Comparison of ENCODE assay signal across 9 cellular contexts in genomic region chr13:113585828-113586355, GRCh38. TPM values are rescaled to one million over a fixed set of nuclear protein-coding genes. Genes with fewer than 3 reads are reported as not detected.
DNase-seq lines count a peak whose midpoint lies in the region; ATAC-seq, FAIRE-seq and TF ChIP-seq lines count a peak whose summit lies in the region.
"Had no signal": no experiment of that assay in that cellular context is flagged by ENCODE, and none has a peak within 500 bp of the region (broad histone marks: within the 10 kb centered on the region; RNA-seq: fewer than 3 reads in every experiment).

No MANE protein-coding gene starts in this region.

- H4K20me1 ChIP-seq in keratinocyte (ENCODE audit: control insufficient read depth, extremely low read depth, insufficient read depth, low read length), result peaks cover 5% of the 10 kb centered on the region

- peak overlapping the region; percentile 69 for H3K9ac ChIP-seq in keratinocyte (ENCODE audit: control insufficient read depth, extremely low read depth, insufficient read depth, low read length)

- H3K27me3 Mint-ChIP-seq in activated naive CD4-positive, alpha-beta T cell treated with anti-CD3 and anti-CD28 coated beads, Interleukin-2, amount 10 ng/mL, durations not matched to agents 7 days and 5 days, result peaks cover 8% of the 10 kb centered on the region
- peaks cover 6% of the 10 kb centered on the region for H3K27me3 Mint-ChIP-seq in activated T-helper 1 cell treated with anti-CD3 and anti-CD28 coated beads, Interleukin-12 subunit alpha, Interleukin-12 subunit beta, Interleukin-2, Interleukin-4 antibody, amounts not matched to agents 30 ng/mL and 10 ng/mL and 1 ng/mL, durations not matched to agents 14 hours and 24 hours and 36 hours (ENCODE audit: insufficient read depth)

- TF ChIP-seq CTCF in keratinocyte (optimal IDR thresholded peaks at IDR 0.05 in 1 of 3, IDR thresholded peaks at IDR 0.05 in 1 of 3, conservative IDR thresholded peaks at IDR 0.05 in 1 of 3; ENCODE audit: extremely low read depth in 1 of 3, insufficient read depth in 2 of 3, low read length in 3 of 3), result no peak
- TF ChIP-seq CTCF in transverse colon (IDR thresholded peaks at IDR 0.05), result no peak

- ATAC-seq in GM18867 (IDR thresholded peaks at IDR 0.05; ENCODE audit: unreplicated experiment) (no peak), HG02571 (IDR thresholded peaks at IDR 0.05; ENCODE audit: unreplicated experiment) (no peak)

- in situ Hi-C loops in transverse colon (cut with MboI; ENCODE audit: low pct_ligation_motif_present in 1 of 4, low pct_unique_long_range_greater_than_20kb in 1 of 4, low sequenced_read_pairs in 3 of 4), result no loop called here

- H3K36me3 Mint-ChIP-seq in activated naive CD4-positive, alpha-beta T cell treated with anti-CD3 and anti-CD28 coated beads, Interleukin-2, amount 10 ng/mL, durations not matched to agents 7 days and 5 days, result peaks cover 43% of the 10 kb centered on the region
- H3K36me3 Mint-ChIP-seq in activated T-helper 1 cell treated with anti-CD3 and anti-CD28 coated beads, Interleukin-12 subunit alpha, Interleukin-12 subunit beta, Interleukin-2, Interleukin-4 antibody, amounts not matched to agents 30 ng/mL and 10 ng/mL and 1 ng/mL, durations not matched to agents 14 hours and 24 hours and 36 hours (ENCODE audit: low read depth), result peaks cover 32% of the 10 kb centered on the region

- H3K27me3 ChIP-seq in keratinocyte (ENCODE audit: control insufficient read depth, extremely low read depth, insufficient read depth, low read length) (no peaks in the 10 kb centered on the region), transverse colon (no peaks in the 10 kb centered on the region)

- intact Hi-C loops in activated T-helper 1 cell treated with anti-CD3 and anti-CD28 coated beads, Interleukin-12 subunit alpha, Interleukin-12 subunit beta, Interleukin-2, Interleukin-4 antibody, amounts not matched to agents 30 ng/mL and 10 ng/mL and 1 ng/mL, durations not matched to agents 14 hours and 24 hours and 36 hours (cut with micrococcal nuclease), result loop anchor here (10.0 kb wide), 2 partner anchors 191 to 641 kb away; no protein-coding TSS in a partner anchor
- intact Hi-C loops in transverse colon (cut with DNase I; ENCODE audit: low total_unique reads), result no loop called here

- 58 to 71% methylated on average over 7 to 11 of the region's 11 CpGs for WGBS in transverse colon (ENCODE audit: low coverage in 1 of 2), 2 donors

- CTCF ChIA-PET in activated naive CD4-positive, alpha-beta T cell treated with anti-CD3 and anti-CD28 coated beads, Interleukin-2, amount 10 ng/mL, durations not matched to agents 7 days and 5 days (lab: Charles Lee), result no interaction called here

- H3K27ac ChIP-seq in keratinocyte (ENCODE audit: control insufficient read depth, insufficient read depth, low read length), result no peak overlapping the region
- H3K27ac ChIP-seq in transverse colon, result peak overlapping the region in 1 of 4 donors; percentile 60

- FAIRE-seq in keratinocyte (lab: Jason Lieb, UNC), result no peak

- dilution Hi-C loops in keratinocyte (cut with MboI; ENCODE audit: extremely low pct_ligation_motif_present, low sequenced_read_pairs), result no loop called here

- no peak overlapping the region for H2AFZ ChIP-seq in keratinocyte (ENCODE audit: control insufficient read depth, low read length)

- H3K4me3 Mint-ChIP-seq in activated naive CD4-positive, alpha-beta T cell treated with anti-CD3 and anti-CD28 coated beads, Interleukin-2, amount 10 ng/mL, durations not matched to agents 7 days and 5 days, result peak overlapping the region; percentile 87
- peak overlapping the region; percentile 90 for H3K4me3 Mint-ChIP-seq in activated T-helper 1 cell treated with anti-CD3 and anti-CD28 coated beads, Interleukin-12 subunit alpha, Interleukin-12 subunit beta, Interleukin-2, Interleukin-4 antibody, amounts not matched to agents 30 ng/mL and 10 ng/mL and 1 ng/mL, durations not matched to agents 14 hours and 24 hours and 36 hours

- peak overlapping the region; percentile 88 for H3K27ac Mint-ChIP-seq in activated naive CD4-positive, alpha-beta T cell treated with anti-CD3 and anti-CD28 coated beads, Interleukin-2, amount 10 ng/mL, durations not matched to agents 7 days and 5 days
- H3K27ac Mint-ChIP-seq in activated T-helper 1 cell treated with anti-CD3 and anti-CD28 coated beads, Interleukin-12 subunit alpha, Interleukin-12 subunit beta, Interleukin-2, Interleukin-4 antibody, amounts not matched to agents 30 ng/mL and 10 ng/mL and 1 ng/mL, durations not matched to agents 14 hours and 24 hours and 36 hours, result peak overlapping the region; percentile 89

- H3K9me3 Mint-ChIP-seq in activated naive CD4-positive, alpha-beta T cell treated with anti-CD3 and anti-CD28 coated beads, Interleukin-2, amount 10 ng/mL, durations not matched to agents 7 days and 5 days, result no peaks in the 10 kb centered on the region
- no peaks in the 10 kb centered on the region for H3K9me3 Mint-ChIP-seq in activated T-helper 1 cell treated with anti-CD3 and anti-CD28 coated beads, Interleukin-12 subunit alpha, Interleukin-12 subunit beta, Interleukin-2, Interleukin-4 antibody, amounts not matched to agents 30 ng/mL and 10 ng/mL and 1 ng/mL, durations not matched to agents 14 hours and 24 hours and 36 hours

- H3K36me3 ChIP-seq in keratinocyte (ENCODE audit: control insufficient read depth in 2 of 2, extremely low read depth in 1 of 2, insufficient read depth in 2 of 2, low read length in 2 of 2) (peaks cover 19 to 27% of the 10 kb centered on the region in 2 experiments), transverse colon (no peaks in the 10 kb centered on the region)

- no peak for TF ChIP-seq EP300 in transverse colon (IDR thresholded peaks at IDR 0.05; ENCODE audit: low read depth)

- peak overlapping the region; percentile 65 for H3K4me2 ChIP-seq in keratinocyte (ENCODE audit: control insufficient read depth, extremely low read depth, insufficient read depth, low read depth, low read length)

- H3K79me2 ChIP-seq in keratinocyte (ENCODE audit: control insufficient read depth, insufficient read depth, low read length), result peaks cover 57% of the 10 kb centered on the region

- H3K4me3 ChIP-seq in keratinocyte (ENCODE audit: control insufficient read depth in 2 of 3, extremely low read depth in 1 of 3, insufficient read depth in 2 of 3, low read depth in 1 of 3, low read length in 3 of 3), result peak overlapping the region; percentile 52 to 55 (median 55)
- H3K4me3 ChIP-seq in transverse colon, result peak overlapping the region in 3 of 4 donors; percentile 61 to 79 (median 78)

- H3K9me3 ChIP-seq in keratinocyte (ENCODE audit: control insufficient read depth, low read depth, low read length) (no peaks in the 10 kb centered on the region), transverse colon (no peaks in the 10 kb centered on the region)

- no peak for TF ChIP-seq POLR2A in transverse colon (IDR thresholded peaks at IDR 0.05)

- DNase-seq in activated naive CD4-positive, alpha-beta T cell treated with anti-CD3 and anti-CD28 coated beads, Interleukin-2, amount 10 ng/mL, durations not matched to agents 7 days and 5 days, result peak; percentile 17
- DNase-seq in activated naive CD4-positive, alpha-beta T cell treated with Interleukin-2 at 50 U/mL for 16 hours, result no peak
- no peak for DNase-seq in activated T-helper 1 cell treated with anti-CD3 and anti-CD28 coated beads, Interleukin-12 subunit alpha, Interleukin-12 subunit beta, Interleukin-2, Interleukin-4 antibody, amounts not matched to agents 30 ng/mL and 10 ng/mL and 1 ng/mL, durations not matched to agents 14 hours and 24 hours and 36 hours (ENCODE audit: low spot score)
- no peak for DNase-seq in keratinocyte (ENCODE audit: low read depth, low spot score)
- DNase-seq in transverse colon, result peak; percentile 7
- DNase-seq in midbrain (lab: John Stamatoyannopoulos, UW), result no peak
- DNase-seq: SHP77 treated with DMSO at 0.1 percent for 48 hours had no signal

- H3K4me1 Mint-ChIP-seq in activated naive CD4-positive, alpha-beta T cell treated with anti-CD3 and anti-CD28 coated beads, Interleukin-2, amount 10 ng/mL, durations not matched to agents 7 days and 5 days, result peaks cover 42% of the 10 kb centered on the region
- H3K4me1 Mint-ChIP-seq in activated T-helper 1 cell treated with anti-CD3 and anti-CD28 coated beads, Interleukin-12 subunit alpha, Interleukin-12 subunit beta, Interleukin-2, Interleukin-4 antibody, amounts not matched to agents 30 ng/mL and 10 ng/mL and 1 ng/mL, durations not matched to agents 14 hours and 24 hours and 36 hours (ENCODE audit: low read depth), result peaks cover 36% of the 10 kb centered on the region

- no peaks in the 10 kb centered on the region for H3K9me1 ChIP-seq in keratinocyte (ENCODE audit: control insufficient read depth, extremely low read depth, insufficient read depth, low read length)

- H3K4me1 ChIP-seq in keratinocyte (ENCODE audit: control insufficient read depth, extremely low read depth, insufficient read depth, low read length) (peaks cover 6% of the 10 kb centered on the region), transverse colon (peaks cover 0 to 17% (median 13%) of the 10 kb centered on the region in 4 donors)

RNA-seq across cellular contexts. Expression of gene TFDP1, which starts 1.3 kb away (rescaled TPM):
- total RNA-seq in activated T-helper 1 cell treated with anti-CD3 and anti-CD28 coated beads, Interleukin-12 subunit alpha, Interleukin-12 subunit beta, Interleukin-2, Interleukin-4 antibody, amounts not matched to agents 30 ng/mL and 10 ng/mL and 1 ng/mL, durations not matched to agents 14 hours and 24 hours and 36 hours, result 171 and 173 TPM in 2 replicates
- 50.1 to 135 TPM (median 105 TPM) in 3 replicates for polyA plus RNA-seq in keratinocyte
- polyA plus RNA-seq in keratinocyte (2011; ENCODE audit: low read depth), result 55.4 TPM
- polyA plus RNA-seq in keratinocyte (2011; cell fraction: cytosol; rRNA removed), result 84.8 and 94.7 TPM in 2 replicates
- polyA plus RNA-seq in keratinocyte (2011; cell fraction: nucleus; rRNA removed), result 67.6 and 81.7 TPM in 2 replicates
- polyA plus RNA-seq in keratinocyte (2012; ENCODE audit: low replicate concordance), result 52.4 and 99.8 TPM in 2 replicates
- polyA minus RNA-seq in keratinocyte, result 64.6 to 85.4 TPM (median 73.4 TPM) in 3 replicates
- polyA minus RNA-seq in keratinocyte (2011; cell fraction: cytosol; rRNA and poly(A)+ RNA removed), result 68.3 TPM
- 15.8 and 25.9 TPM in 2 replicates for polyA minus RNA-seq in keratinocyte (2011; cell fraction: nucleus; rRNA and poly(A)+ RNA removed)
- total RNA-seq in transverse colon, result 100 to 1,000 TPM in 1 of 4 donors, 10 to 100 TPM in 3; 24.3 to 164 (median 49.1) TPM

Comparison
In these comparisons a context has a peak if more than half of its experiments do, and no peak if none do; other contexts are left out.
1. DNase-seq: peak in activated naive CD4-positive, alpha-beta T cell treated with anti-CD3 and anti-CD28 coated beads, Interleukin-2, amount 10 ng/mL, durations not matched to agents 7 days and 5 days (single experiment) and transverse colon (single experiment); none in activated naive CD4-positive, alpha-beta T cell treated with Interleukin-2 at 50 U/mL for 16 hours (single experiment), activated T-helper 1 cell treated with anti-CD3 and anti-CD28 coated beads, Interleukin-12 subunit alpha, Interleukin-12 subunit beta, Interleukin-2, Interleukin-4 antibody, amounts not matched to agents 30 ng/mL and 10 ng/mL and 1 ng/mL, durations not matched to agents 14 hours and 24 hours and 36 hours (single experiment), keratinocyte (single experiment) and midbrain (single experiment).